In genomic region chr12:110123861-110124183, GRCh38 we compare ENCODE assay signal across 8 cellular contexts. TPM values are rescaled to one million over a fixed set of nuclear protein-coding genes. Genes with fewer than 3 reads are reported as not detected.
DNase-seq lines count a peak whose midpoint lies in the region; ATAC-seq and TF ChIP-seq lines count a peak whose summit lies in the region.

No MANE protein-coding gene starts in this region.

- H3K27me3 Mint-ChIP-seq in activated CD4-positive, alpha-beta memory T cell treated with anti-CD3 and anti-CD28 coated beads for 36 hours = peaks cover 2% of the 10 kb centered on the region

- H3K4me1 Mint-ChIP-seq in activated CD4-positive, alpha-beta memory T cell treated with anti-CD3 and anti-CD28 coated beads for 36 hours (ENCODE audit: low read depth) = peaks cover 7% of the 10 kb centered on the region

- ATAC-seq in GM18502 (IDR thresholded peaks at IDR 0.05; ENCODE audit: poor library complexity, unreplicated experiment) = peak; percentile 61
- ATAC-seq in HG02571 (IDR thresholded peaks at IDR 0.05; ENCODE audit: unreplicated experiment) = peak; percentile 67
- ATAC-seq in GM18861 (IDR thresholded peaks at IDR 0.05; ENCODE audit: unreplicated experiment) = no peak

- DNase-seq in activated CD4-positive, alpha-beta memory T cell treated with anti-CD3 and anti-CD28 coated beads for 36 hours = no peak
- DNase-seq in cerebellar cortex (ENCODE audit: low spot score) (no peak), NCI-H1436 (lab: John Stamatoyannopoulos, UW) (no peak), GM13977 (ENCODE audit: low spot score) (no peak)

- CTCF ChIA-PET in activated CD4-positive, alpha-beta memory T cell treated with anti-CD3 and anti-CD28 coated beads for 36 hours (lab: Charles Lee) = interaction anchor here (0.9 to 1.5 kb wide), 5 partner anchors 11 to 308 kb away, joined by 3 to 6 read pairs (median 3); partner anchors contain the start of gene GIT2

- no peak overlapping the region for H3K4me2 ChIP-seq in neural cell (ENCODE audit: low read length)

- no peaks in the 10 kb centered on the region for H3K27me3 ChIP-seq in neural cell (ENCODE audit: insufficient read depth, low read depth, low read length)

- no peaks in the 10 kb centered on the region for H3K9me2 ChIP-seq in neural cell (ENCODE audit: insufficient read depth, low read length)

- no peaks in the 10 kb centered on the region for H3K36me3 Mint-ChIP-seq in activated CD4-positive, alpha-beta memory T cell treated with anti-CD3 and anti-CD28 coated beads for 36 hours

- H3K27ac Mint-ChIP-seq in activated CD4-positive, alpha-beta memory T cell treated with anti-CD3 and anti-CD28 coated beads for 36 hours = peak overlapping the region; percentile 42

- no peaks in the 10 kb centered on the region for H3F3A ChIP-seq in neural cell (ENCODE audit: insufficient read depth, low read length, poor library complexity, severe bottlenecking)

- H3K27ac ChIP-seq in neural cell (ENCODE audit: low read length) = no peak overlapping the region

- no peaks in the 10 kb centered on the region for H3K9me3 ChIP-seq in neural cell (ENCODE audit: low read length)

- H3K9ac ChIP-seq in neural cell (ENCODE audit: low read length) = no peak overlapping the region

- in situ Hi-C loops in GM13977 (cut with MboI; ENCODE audit: low pct_unique_long_range_greater_than_20kb, low sequenced_read_pairs, unreplicated experiment) = no loop called here

- no peaks in the 10 kb centered on the region for H3K9me3 Mint-ChIP-seq in activated CD4-positive, alpha-beta memory T cell treated with anti-CD3 and anti-CD28 coated beads for 36 hours

- peak overlapping the region; percentile 58 for H3K4me3 ChIP-seq in neural cell (ENCODE audit: low read length)

- H3K4me3 Mint-ChIP-seq in activated CD4-positive, alpha-beta memory T cell treated with anti-CD3 and anti-CD28 coated beads for 36 hours = peak overlapping the region; percentile 42

- POLR2A ChIA-PET in activated CD4-positive, alpha-beta memory T cell treated with anti-CD3 and anti-CD28 coated beads for 36 hours (lab: Charles Lee) = interaction anchor here (0.6 to 1.2 kb wide), 2 partner anchors 157 to 344 kb away, joined by 3 to 7 read pairs; partner anchors contain the start of gene GPN3

- H3K79me2 ChIP-seq in neural cell (replicated peaks; ENCODE audit: insufficient read depth, low read length) = peaks cover 31% of the 10 kb centered on the region

- no peak for TF ChIP-seq EP300 in neural cell (conservative IDR thresholded peaks at IDR 0.05; ENCODE audit: poor library complexity, severe bottlenecking)

- H4K20me1 ChIP-seq in neural cell (ENCODE audit: insufficient read depth) = no peaks in the 10 kb centered on the region

- H3K36me3 ChIP-seq in neural cell (ENCODE audit: insufficient read depth, low read length) = no peaks in the 10 kb centered on the region

- intact Hi-C loops in activated CD4-positive, alpha-beta memory T cell treated with anti-CD3 and anti-CD28 coated beads for 36 hours (cut with micrococcal nuclease) = loop anchor here (1.0 kb wide), 1 partner anchor 157 kb away; the partner anchor contains the start of gene ATP2A2

- TF ChIP-seq CTCF in neural cell (IDR thresholded peaks at IDR 0.05; ENCODE audit: poor library complexity, severe bottlenecking) (no peak), GM13977 (IDR thresholded peaks at IDR 0.05; ENCODE audit: extremely low read depth, insufficient read depth, missing control alignments) (no peak)

- TF ChIP-seq RAD21 in neural cell (conservative IDR thresholded peaks at IDR 0.05) = no peak

- H2AFZ ChIP-seq in neural cell (ENCODE audit: low read depth, low read length) = no peak overlapping the region

TF ChIP-seq in neural cell, 6 proteins besides CTCF, POLR2A, EP300 and RAD21:
- TF ChIP-seq MXI1 (conservative IDR thresholded peaks at IDR 0.05; ENCODE audit: poor library complexity, severe bottlenecking) (no peak), EZH2 (IDR thresholded peaks at IDR 0.05; ENCODE audit: borderline replicate concordance, insufficient read depth, low read length, poor library complexity, severe bottlenecking) (no peak), SMC3 (conservative IDR thresholded peaks at IDR 0.05; ENCODE audit: poor library complexity) (no peak), REST (IDR thresholded peaks at IDR 0.05; ENCODE audit: borderline replicate concordance) (no peak), TAF1 (IDR thresholded peaks at IDR 0.05; ENCODE audit: low read depth) (no peak), POLR2AphosphoS5 (IDR thresholded peaks at IDR 0.05) (no peak)

RNA-seq across cellular contexts. Expression of gene IFT81, which starts 0.3 kb away (rescaled TPM):
- total RNA-seq in activated CD4-positive, alpha-beta memory T cell treated with anti-CD3 and anti-CD28 coated beads for 36 hours = 1 to 10 TPM; 2.9 to 3.4 TPM
- polyA plus RNA-seq in neural cell = 108 and 120 TPM in 2 replicates
- polyA minus RNA-seq in neural cell = 112 and 124 TPM in 2 replicates
